ENCODE assay signal across 8 cellular contexts in the genomic region with DNA sequence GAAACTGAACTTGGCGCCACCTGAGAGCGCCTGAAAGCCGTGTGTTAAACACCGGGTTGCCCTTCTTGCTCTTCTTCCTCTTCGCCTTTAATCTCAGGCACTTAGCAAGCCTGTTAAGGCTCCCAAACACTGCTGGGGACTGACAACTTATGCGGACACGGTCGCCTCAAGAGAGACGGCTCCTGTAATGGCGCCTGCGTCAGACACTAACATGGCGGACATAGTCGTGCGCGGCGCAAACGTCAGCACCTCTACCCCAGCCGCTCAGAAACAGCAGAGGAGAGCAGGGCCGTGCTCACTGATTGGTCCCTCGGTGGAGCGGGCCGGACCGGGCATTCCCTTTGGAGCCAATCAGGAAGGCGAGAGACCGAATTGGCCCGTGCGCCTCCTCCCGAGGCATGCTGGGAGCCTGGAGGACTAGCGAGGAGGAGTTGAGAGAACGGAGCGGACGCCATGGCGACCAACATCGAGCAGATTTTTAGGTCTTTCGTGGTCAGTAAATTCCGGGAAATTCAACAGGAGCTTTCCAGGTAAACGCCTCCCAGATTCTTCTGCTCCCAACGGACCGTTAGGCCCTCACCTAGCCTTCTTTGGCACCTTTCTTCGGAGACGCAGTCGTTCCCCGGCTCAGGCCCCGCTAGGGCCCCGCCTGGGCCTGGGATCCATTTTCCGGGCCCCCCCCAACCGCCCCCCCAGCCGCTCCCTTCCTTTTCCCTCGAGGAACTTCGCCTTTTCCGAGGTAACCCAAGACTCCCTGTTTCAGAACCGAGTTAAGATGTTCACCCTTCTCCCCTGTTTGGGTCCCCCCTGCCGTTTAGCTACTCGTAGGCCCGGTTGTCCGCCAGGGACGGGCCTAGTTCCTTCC. TPM values are rescaled to one million over a fixed set of nuclear protein-coding genes. Genes with fewer than 3 reads are reported as not detected.
DNase-seq lines count a peak whose midpoint lies in the region; ATAC-seq lines count a peak whose summit lies in the region.

A gene with protein sequence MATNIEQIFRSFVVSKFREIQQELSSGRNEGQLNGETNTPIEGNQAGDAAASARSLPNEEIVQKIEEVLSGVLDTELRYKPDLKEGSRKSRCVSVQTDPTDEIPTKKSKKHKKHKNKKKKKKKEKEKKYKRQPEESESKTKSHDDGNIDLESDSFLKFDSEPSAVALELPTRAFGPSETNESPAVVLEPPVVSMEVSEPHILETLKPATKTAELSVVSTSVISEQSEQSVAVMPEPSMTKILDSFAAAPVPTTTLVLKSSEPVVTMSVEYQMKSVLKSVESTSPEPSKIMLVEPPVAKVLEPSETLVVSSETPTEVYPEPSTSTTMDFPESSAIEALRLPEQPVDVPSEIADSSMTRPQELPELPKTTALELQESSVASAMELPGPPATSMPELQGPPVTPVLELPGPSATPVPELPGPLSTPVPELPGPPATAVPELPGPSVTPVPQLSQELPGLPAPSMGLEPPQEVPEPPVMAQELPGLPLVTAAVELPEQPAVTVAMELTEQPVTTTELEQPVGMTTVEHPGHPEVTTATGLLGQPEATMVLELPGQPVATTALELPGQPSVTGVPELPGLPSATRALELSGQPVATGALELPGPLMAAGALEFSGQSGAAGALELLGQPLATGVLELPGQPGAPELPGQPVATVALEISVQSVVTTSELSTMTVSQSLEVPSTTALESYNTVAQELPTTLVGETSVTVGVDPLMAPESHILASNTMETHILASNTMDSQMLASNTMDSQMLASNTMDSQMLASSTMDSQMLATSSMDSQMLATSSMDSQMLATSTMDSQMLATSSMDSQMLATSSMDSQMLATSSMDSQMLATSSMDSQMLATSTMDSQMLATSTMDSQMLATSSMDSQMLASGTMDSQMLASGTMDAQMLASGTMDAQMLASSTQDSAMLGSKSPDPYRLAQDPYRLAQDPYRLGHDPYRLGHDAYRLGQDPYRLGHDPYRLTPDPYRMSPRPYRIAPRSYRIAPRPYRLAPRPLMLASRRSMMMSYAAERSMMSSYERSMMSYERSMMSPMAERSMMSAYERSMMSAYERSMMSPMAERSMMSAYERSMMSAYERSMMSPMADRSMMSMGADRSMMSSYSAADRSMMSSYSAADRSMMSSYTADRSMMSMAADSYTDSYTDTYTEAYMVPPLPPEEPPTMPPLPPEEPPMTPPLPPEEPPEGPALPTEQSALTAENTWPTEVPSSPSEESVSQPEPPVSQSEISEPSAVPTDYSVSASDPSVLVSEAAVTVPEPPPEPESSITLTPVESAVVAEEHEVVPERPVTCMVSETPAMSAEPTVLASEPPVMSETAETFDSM (N-terminal part only) (plus strand): TSS at position 399 of the 865 bp plus-strand sequence. CDS start 55 bp downstream, at position 454.

- peaks cover 48 to 58% of the 10 kb centered on the region in 2 donors for H3K4me1 Mint-ChIP-seq in immature natural killer cell

- H3K4me3 Mint-ChIP-seq in immature natural killer cell, result peak within 1 kb of the TSS; percentile 94 to 100 (median 98)

- H3K36me3 Mint-ChIP-seq in immature natural killer cell, result peaks cover 0 to 3% (median 0%) of the 10 kb centered on the region in 3 donors

- DNase-seq in AG08396 (ENCODE audit: low spot score), result peak; percentile 97
- peak; percentile 99 for DNase-seq in NCI-H345 treated with DMSO at 0.1 percent for 48 hours (lab: John Stamatoyannopoulos, UW; ENCODE audit: unreplicated experiment)
- peak; percentile 91 to 96 (median 94) for DNase-seq in activated CD4-positive, CD25-positive, alpha-beta regulatory T cell (lab: John Stamatoyannopoulos, UW)
- peak; percentile 99 for DNase-seq in central memory CD4-positive, alpha-beta T cell
- DNase-seq in immature natural killer cell, result peak; percentile 97
- DNase-seq in smooth muscle cell of the brain vasculature (ENCODE audit: low read depth, low spot score), result peak; percentile 98

- peak within 1 kb of the TSS; percentile 99 to 100 (median 100) for H3K27ac Mint-ChIP-seq in immature natural killer cell

- peak; percentile 95 for ATAC-seq in GM19023 (IDR thresholded peaks at IDR 0.05; ENCODE audit: unreplicated experiment)
- peak; percentile 93 for ATAC-seq in HG03280 (IDR thresholded peaks at IDR 0.05; ENCODE audit: unreplicated experiment)

- peaks cover 10 to 21% (median 17%) of the 10 kb centered on the region in 3 donors for H3K27me3 Mint-ChIP-seq in immature natural killer cell (ENCODE audit: low read depth in 3 of 3)

- H3K9me3 Mint-ChIP-seq in immature natural killer cell, result no peaks in the 10 kb centered on the region

RNA-seq across cellular contexts. Expression of the gene that starts here (rescaled TPM):
- polyA plus RNA-seq in immature natural killer cell, result 100 to 1,000 TPM; 249 to 673 (median 267) TPM

Comparison
In these comparisons a context has a peak if more than half of its experiments do, and no peak if none do; other contexts are left out.
1. Peak in every context shown above with its lines: DNase-seq and ATAC-seq.